Comparison of ENCODE assay signal across 23 cellular contexts in the genomic region with DNA sequence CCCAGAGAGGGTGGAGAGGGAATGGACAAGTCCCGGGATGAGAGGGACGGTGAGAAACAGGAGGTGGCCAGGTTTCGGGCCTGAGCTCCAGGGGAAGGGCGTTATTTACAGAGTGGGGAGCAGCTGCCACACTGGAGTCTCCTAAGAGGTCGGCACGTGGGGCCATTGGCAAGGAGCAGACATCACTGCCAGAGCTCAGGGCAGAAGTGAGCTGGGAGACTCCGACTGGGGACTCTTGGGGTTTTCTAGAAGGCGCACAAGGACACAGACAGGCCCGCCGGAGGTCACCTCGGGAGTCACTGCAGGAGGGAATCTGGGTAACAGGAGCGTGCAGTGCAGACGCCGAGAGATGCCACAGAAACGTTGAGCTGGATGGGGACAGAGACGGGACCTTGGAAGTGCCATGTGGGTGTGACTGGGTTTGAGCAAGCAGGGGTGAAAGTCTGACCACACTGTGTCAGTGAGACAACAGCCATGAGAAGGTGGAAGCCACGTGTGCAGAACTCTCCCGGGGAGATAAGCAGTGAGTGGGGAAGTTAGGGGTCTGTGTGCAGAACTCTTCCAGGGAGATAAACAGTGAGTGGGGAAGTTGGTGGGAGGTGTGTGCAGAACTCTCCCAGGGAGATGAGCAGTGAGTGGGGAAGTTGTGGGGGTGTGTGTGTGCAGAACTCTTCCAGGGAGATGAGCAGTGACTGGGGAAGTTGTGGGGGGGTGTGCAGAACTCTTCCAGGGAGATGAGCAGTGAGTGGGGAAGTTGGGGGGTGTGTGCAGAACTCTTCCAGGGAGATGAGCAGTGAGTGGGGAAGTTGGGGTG.
"Had no signal": no experiment of that assay in that cellular context is flagged by ENCODE, and none has a peak within 500 bp of the region (broad histone marks: within the 10 kb centered on the region; RNA-seq: fewer than 3 reads in every experiment).

No MANE protein-coding gene starts in this region.

- H3K4me3 ChIP-seq: adrenal gland, MG63, PC-9 had no signal

- H3K9me3 ChIP-seq: adrenal gland, MG63 had no signal

- H3K27ac ChIP-seq: adrenal gland, PC-9 had no signal

- DNase-seq: activated CD4-positive, alpha-beta T cell treated with anti-CD3 and anti-CD28 coated beads for 48 hours; activated CD4-positive, alpha-beta T cell treated with anti-CD3 and anti-CD28 coated beads, Interleukin-2, amount 50 U/mL, for 4 hours; activated CD4-positive, CD25-positive, alpha-beta regulatory T cell treated with anti-CD3 and anti-CD28 coated beads, Interleukin-2, amount 50 U/mL, for 72 hours; activated CD8-positive, alpha-beta memory T cell treated with anti-CD3 and anti-CD28 coated beads, Interleukin-2, amount 50 U/mL, for 48 hours; activated CD8-positive, alpha-beta T cell treated with anti-CD3 and anti-CD28 coated beads, Interleukin-2, amount 10 ng/mL, durations not matched to agents 7 days and 5 days; activated naive CD4-positive, alpha-beta T cell treated with anti-CD3 and anti-CD28 coated beads, Interleukin-2, amount 50 U/mL, for 16 hours; activated naive CD8-positive, alpha-beta T cell treated with anti-CD3 and anti-CD28 coated beads, Interleukin-2, amount 10 ng/mL, durations not matched to agents 7 days and 5 days; activated T-cell treated with anti-CD3 and anti-CD28 coated beads, Interleukin-2, amount 50 U/mL, for 1 hour; adrenal gland; anterior cingulate cortex; central memory CD4-positive, alpha-beta T cell; MG63; MV-4-11; NCI-H1092 treated with DMSO at 0.1 percent for 48 hours; NCI-H1436; NCI-H1694 treated with DMSO at 0.1 percent for 48 hours; NCI-H2029 treated with DMSO at 0.1 percent for 48 hours; NCI-H524; PC-9; SHP77 treated with DMSO at 0.1 percent for 48 hours; T-helper 17 cell; T-helper 9 cell had no signal

- H3K4me3 Mint-ChIP-seq: activated CD8-positive, alpha-beta T cell treated with anti-CD3 and anti-CD28 coated beads, Interleukin-2, amount 10 ng/mL, durations not matched to agents 7 days and 5 days; activated naive CD8-positive, alpha-beta T cell treated with anti-CD3 and anti-CD28 coated beads, Interleukin-2, amount 10 ng/mL, durations not matched to agents 7 days and 5 days; T-helper 17 cell had no signal

- H3K9me3 Mint-ChIP-seq: activated naive CD8-positive, alpha-beta T cell treated with anti-CD3 and anti-CD28 coated beads, Interleukin-2, amount 10 ng/mL, durations not matched to agents 7 days and 5 days had no signal

- H3K4me1 Mint-ChIP-seq: activated naive CD8-positive, alpha-beta T cell treated with anti-CD3 and anti-CD28 coated beads, Interleukin-2, amount 10 ng/mL, durations not matched to agents 7 days and 5 days; T-helper 17 cell had no signal

- H3K4me1 ChIP-seq: adrenal gland had no signal

- ATAC-seq: activated CD8-positive, alpha-beta T cell treated with anti-CD3 and anti-CD28 coated beads, Interleukin-2, amount 10 ng/mL, durations not matched to agents 7 days and 5 days; T-helper 17 cell had no signal

- H3K36me3 ChIP-seq: adrenal gland, MG63 had no signal

- FAIRE-seq: bronchial epithelial cell had no signal

- H3K27ac Mint-ChIP-seq: activated CD8-positive, alpha-beta T cell treated with anti-CD3 and anti-CD28 coated beads, Interleukin-2, amount 10 ng/mL, durations not matched to agents 7 days and 5 days; activated naive CD8-positive, alpha-beta T cell treated with anti-CD3 and anti-CD28 coated beads, Interleukin-2, amount 10 ng/mL, durations not matched to agents 7 days and 5 days; T-helper 17 cell had no signal

- H3K27me3 ChIP-seq: MG63 had no signal

- H3K36me3 Mint-ChIP-seq: activated naive CD8-positive, alpha-beta T cell treated with anti-CD3 and anti-CD28 coated beads, Interleukin-2, amount 10 ng/mL, durations not matched to agents 7 days and 5 days had no signal
